1 cellular context compared by ENCODE assay signal in the genomic region with DNA sequence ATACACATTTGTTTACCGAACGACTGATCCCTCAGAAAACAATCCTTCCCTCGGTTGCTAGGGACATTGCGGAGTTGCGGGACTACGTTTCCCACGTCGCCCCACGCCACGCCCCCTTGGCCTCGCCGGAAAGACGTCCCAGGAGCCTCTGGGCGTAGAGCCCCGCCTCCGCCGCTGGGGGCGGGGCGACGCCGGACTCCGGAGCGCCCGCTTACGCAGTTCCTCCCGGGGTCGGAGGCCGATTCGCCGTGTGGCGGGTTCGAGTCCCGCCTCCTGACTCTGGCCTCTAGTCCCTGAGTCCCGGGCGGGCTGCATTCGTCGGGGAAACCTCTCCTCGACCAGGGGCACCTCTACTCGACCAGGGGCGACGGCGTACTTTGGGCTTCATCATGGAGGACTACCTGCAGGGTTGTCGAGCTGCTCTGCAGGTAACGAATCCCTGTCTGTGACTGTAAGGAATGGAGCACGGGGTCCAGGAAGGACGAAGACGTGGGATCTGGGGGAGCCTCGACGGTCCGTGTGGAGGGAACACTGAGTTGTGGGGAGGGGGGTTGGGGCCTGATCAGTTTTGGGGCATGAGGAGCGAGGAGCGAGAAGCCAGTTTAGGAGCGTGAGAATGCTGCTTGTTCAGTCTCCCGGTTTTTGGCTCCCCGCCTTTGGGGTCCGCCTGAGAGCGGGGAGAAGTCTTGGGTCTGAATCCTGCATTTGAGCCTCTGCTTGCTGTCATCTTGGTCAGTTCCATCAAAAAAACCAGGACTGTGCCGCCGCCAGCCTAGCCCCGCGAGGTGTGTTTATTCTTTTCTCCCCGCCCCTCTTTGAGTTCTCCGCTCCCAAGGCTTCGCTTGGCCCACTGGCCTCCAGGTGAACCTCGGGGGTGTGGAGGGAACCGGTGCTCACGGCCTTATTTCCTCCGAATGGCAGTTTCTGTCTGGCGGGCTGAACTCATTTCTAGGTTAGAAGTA.
TF ChIP-seq lines count a peak whose summit lies in the region.

A gene with protein sequence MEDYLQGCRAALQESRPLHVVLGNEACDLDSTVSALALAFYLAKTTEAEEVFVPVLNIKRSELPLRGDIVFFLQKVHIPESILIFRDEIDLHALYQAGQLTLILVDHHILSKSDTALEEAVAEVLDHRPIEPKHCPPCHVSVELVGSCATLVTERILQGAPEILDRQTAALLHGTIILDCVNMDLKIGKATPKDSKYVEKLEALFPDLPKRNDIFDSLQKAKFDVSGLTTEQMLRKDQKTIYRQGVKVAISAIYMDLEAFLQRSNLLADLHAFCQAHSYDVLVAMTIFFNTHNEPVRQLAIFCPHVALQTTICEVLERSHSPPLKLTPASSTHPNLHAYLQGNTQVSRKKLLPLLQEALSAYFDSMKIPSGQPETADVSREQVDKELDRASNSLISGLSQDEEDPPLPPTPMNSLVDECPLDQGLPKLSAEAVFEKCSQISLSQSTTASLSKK (plus strand): TSS at position 206 of the 962 bp plus-strand sequence. CDS start 184 bp downstream, at position 390.

TF ChIP-seq in HepG2, 621 proteins besides CTCF, POLR2A, EP300 and RAD21 (continued from another document and continues in another):
- TF ChIP-seq, protein P1, sequence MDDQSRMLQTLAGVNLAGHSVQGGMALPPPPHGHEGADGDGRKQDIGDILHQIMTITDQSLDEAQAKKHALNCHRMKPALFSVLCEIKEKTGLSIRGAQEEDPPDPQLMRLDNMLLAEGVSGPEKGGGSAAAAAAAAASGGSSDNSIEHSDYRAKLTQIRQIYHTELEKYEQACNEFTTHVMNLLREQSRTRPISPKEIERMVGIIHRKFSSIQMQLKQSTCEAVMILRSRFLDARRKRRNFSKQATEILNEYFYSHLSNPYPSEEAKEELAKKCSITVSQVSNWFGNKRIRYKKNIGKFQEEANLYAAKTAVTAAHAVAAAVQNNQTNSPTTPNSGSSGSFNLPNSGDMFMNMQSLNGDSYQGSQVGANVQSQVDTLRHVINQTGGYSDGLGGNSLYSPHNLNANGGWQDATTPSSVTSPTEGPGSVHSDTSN (CRISPR knock-in tag; IDR thresholded peaks at IDR 0.05; ENCODE audit: borderline replicate concordance), result no peak
- no peak for TF ChIP-seq DNMT3B (CRISPR knock-in tag; conservative IDR thresholded peaks at IDR 0.05)
- peak; percentile 82; the same call in 1 of the 2 replicates for TF ChIP-seq CHD4 (IDR thresholded peaks at IDR 0.05; ENCODE audit: borderline replicate concordance, low read length)
- TF ChIP-seq, protein P2, sequence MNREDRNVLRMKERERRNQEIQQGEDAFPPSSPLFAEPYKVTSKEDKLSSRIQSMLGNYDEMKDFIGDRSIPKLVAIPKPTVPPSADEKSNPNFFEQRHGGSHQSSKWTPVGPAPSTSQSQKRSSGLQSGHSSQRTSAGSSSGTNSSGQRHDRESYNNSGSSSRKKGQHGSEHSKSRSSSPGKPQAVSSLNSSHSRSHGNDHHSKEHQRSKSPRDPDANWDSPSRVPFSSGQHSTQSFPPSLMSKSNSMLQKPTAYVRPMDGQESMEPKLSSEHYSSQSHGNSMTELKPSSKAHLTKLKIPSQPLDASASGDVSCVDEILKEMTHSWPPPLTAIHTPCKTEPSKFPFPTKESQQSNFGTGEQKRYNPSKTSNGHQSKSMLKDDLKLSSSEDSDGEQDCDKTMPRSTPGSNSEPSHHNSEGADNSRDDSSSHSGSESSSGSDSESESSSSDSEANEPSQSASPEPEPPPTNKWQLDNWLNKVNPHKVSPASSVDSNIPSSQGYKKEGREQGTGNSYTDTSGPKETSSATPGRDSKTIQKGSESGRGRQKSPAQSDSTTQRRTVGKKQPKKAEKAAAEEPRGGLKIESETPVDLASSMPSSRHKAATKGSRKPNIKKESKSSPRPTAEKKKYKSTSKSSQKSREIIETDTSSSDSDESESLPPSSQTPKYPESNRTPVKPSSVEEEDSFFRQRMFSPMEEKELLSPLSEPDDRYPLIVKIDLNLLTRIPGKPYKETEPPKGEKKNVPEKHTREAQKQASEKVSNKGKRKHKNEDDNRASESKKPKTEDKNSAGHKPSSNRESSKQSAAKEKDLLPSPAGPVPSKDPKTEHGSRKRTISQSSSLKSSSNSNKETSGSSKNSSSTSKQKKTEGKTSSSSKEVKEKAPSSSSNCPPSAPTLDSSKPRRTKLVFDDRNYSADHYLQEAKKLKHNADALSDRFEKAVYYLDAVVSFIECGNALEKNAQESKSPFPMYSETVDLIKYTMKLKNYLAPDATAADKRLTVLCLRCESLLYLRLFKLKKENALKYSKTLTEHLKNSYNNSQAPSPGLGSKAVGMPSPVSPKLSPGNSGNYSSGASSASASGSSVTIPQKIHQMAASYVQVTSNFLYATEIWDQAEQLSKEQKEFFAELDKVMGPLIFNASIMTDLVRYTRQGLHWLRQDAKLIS (CRISPR knock-in tag; IDR thresholded peaks at IDR 0.05), result no peak
- TF ChIP-seq NFE2L2 (IDR thresholded peaks at IDR 0.05; ENCODE audit: low read length), result no peak
- TF ChIP-seq PRMT3 (CRISPR knock-in tag; IDR thresholded peaks at IDR 0.05; ENCODE audit: borderline replicate concordance, low read depth), result no peak
- no peak for TF ChIP-seq ZFAT (CRISPR knock-in tag; conservative IDR thresholded peaks at IDR 0.05)
- no peak for TF ChIP-seq NFIC (IDR thresholded peaks at IDR 0.05; ENCODE audit: low read length)
- TF ChIP-seq ZNF879 (CRISPR knock-in tag; IDR thresholded peaks at IDR 0.05), result no peak; the same call in 1 of the 2 replicates
- 0 out of 2 replicates have a peak, but pooled peaks have one; percentile 42 for TF ChIP-seq NPAS2 (CRISPR knock-in tag; IDR thresholded peaks at IDR 0.05; ENCODE audit: borderline replicate concordance)
- TF ChIP-seq, protein P3, sequence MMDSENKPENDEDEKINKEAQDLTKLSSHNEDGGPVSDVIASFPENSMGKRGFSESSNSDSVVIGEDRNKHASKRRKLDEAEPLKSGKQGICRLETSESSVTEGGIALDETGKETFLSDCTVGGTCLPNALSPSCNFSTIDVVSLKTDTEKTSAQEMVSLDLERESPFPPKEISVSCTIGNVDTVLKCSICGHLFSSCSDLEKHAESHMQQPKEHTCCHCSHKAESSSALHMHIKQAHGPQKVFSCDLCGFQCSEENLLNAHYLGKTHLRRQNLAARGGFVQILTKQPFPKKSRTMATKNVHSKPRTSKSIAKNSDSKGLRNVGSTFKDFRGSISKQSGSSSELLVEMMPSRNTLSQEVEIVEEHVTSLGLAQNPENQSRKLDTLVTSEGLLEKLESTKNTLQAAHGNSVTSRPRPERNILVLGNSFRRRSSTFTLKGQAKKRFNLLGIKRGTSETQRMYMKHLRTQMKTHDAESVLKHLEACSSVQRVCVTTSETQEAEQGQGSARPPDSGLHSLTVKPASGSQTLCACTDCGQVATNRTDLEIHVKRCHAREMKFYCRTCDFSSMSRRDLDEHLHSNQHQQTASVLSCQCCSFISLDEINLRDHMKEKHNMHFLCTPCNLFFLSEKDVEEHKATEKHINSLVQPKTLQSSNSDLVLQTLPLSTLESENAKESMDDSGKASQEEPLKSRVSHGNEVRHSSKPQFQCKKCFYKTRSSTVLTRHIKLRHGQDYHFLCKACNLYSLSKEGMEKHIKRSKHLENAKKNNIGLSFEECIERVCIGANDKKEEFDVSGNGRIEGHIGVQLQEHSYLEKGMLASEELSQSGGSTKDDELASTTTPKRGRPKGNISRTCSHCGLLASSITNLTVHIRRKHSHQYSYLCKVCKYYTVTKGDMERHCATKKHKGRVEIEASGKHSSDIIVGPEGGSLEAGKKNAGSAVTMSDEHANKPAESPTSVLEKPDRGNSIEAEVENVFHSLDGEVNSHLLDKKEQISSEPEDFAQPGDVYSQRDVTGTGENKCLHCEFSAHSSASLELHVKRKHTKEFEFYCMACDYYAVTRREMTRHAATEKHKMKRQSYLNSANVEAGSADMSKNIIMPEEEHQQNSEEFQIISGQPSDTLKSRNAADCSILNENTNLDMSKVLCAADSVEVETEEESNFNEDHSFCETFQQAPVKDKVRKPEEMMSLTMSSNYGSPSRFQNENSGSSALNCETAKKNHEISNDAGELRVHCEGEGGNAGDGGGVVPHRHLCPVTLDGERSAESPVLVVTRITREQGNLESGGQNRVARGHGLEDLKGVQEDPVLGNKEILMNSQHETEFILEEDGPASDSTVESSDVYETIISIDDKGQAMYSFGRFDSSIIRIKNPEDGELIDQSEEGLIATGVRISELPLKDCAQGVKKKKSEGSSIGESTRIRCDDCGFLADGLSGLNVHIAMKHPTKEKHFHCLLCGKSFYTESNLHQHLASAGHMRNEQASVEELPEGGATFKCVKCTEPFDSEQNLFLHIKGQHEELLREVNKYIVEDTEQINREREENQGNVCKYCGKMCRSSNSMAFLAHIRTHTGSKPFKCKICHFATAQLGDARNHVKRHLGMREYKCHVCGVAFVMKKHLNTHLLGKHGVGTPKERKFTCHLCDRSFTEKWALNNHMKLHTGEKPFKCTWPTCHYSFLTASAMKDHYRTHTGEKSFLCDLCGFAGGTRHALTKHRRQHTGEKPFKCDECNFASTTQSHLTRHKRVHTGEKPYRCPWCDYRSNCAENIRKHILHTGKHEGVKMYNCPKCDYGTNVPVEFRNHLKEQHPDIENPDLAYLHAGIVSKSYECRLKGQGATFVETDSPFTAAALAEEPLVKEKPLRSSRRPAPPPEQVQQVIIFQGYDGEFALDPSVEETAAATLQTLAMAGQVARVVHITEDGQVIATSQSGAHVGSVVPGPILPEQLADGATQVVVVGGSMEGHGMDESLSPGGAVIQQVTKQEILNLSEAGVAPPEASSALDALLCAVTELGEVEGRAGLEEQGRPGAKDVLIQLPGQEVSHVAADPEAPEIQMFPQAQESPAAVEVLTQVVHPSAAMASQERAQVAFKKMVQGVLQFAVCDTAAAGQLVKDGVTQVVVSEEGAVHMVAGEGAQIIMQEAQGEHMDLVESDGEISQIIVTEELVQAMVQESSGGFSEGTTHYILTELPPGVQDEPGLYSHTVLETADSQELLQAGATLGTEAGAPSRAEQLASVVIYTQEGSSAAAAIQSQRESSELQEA (CRISPR knock-in tag; IDR thresholded peaks at IDR 0.05; ENCODE audit: not compliant biosample characterization), result peak; percentile 56
- 0 out of 2 replicates have a peak, but pooled peaks have one; percentile 53 for TF ChIP-seq ZC3H13 (CRISPR knock-in tag; IDR thresholded peaks at IDR 0.05)
- TF ChIP-seq SOX6 (IDR thresholded peaks at IDR 0.05), result no peak
- peak; percentile 69; the same call in 1 of the 2 replicates for TF ChIP-seq SOX6 (CRISPR knock-in tag; IDR thresholded peaks at IDR 0.05)
- TF ChIP-seq, protein P4, sequence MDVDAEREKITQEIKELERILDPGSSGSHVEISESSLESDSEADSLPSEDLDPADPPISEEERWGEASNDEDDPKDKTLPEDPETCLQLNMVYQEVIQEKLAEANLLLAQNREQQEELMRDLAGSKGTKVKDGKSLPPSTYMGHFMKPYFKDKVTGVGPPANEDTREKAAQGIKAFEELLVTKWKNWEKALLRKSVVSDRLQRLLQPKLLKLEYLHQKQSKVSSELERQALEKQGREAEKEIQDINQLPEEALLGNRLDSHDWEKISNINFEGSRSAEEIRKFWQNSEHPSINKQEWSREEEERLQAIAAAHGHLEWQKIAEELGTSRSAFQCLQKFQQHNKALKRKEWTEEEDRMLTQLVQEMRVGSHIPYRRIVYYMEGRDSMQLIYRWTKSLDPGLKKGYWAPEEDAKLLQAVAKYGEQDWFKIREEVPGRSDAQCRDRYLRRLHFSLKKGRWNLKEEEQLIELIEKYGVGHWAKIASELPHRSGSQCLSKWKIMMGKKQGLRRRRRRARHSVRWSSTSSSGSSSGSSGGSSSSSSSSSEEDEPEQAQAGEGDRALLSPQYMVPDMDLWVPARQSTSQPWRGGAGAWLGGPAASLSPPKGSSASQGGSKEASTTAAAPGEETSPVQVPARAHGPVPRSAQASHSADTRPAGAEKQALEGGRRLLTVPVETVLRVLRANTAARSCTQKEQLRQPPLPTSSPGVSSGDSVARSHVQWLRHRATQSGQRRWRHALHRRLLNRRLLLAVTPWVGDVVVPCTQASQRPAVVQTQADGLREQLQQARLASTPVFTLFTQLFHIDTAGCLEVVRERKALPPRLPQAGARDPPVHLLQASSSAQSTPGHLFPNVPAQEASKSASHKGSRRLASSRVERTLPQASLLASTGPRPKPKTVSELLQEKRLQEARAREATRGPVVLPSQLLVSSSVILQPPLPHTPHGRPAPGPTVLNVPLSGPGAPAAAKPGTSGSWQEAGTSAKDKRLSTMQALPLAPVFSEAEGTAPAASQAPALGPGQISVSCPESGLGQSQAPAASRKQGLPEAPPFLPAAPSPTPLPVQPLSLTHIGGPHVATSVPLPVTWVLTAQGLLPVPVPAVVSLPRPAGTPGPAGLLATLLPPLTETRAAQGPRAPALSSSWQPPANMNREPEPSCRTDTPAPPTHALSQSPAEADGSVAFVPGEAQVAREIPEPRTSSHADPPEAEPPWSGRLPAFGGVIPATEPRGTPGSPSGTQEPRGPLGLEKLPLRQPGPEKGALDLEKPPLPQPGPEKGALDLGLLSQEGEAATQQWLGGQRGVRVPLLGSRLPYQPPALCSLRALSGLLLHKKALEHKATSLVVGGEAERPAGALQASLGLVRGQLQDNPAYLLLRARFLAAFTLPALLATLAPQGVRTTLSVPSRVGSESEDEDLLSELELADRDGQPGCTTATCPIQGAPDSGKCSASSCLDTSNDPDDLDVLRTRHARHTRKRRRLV (CRISPR knock-in tag; IDR thresholded peaks at IDR 0.05), result no peak
- peak; percentile 75 for TF ChIP-seq ZMYM3 (CRISPR knock-in tag; IDR thresholded peaks at IDR 0.05)
- no peak for TF ChIP-seq MXD4 (CRISPR knock-in tag; IDR thresholded peaks at IDR 0.05)
- peak; percentile 81 for TF ChIP-seq HOXA3 (CRISPR knock-in tag; IDR thresholded peaks at IDR 0.05)
- TF ChIP-seq, protein P5, sequence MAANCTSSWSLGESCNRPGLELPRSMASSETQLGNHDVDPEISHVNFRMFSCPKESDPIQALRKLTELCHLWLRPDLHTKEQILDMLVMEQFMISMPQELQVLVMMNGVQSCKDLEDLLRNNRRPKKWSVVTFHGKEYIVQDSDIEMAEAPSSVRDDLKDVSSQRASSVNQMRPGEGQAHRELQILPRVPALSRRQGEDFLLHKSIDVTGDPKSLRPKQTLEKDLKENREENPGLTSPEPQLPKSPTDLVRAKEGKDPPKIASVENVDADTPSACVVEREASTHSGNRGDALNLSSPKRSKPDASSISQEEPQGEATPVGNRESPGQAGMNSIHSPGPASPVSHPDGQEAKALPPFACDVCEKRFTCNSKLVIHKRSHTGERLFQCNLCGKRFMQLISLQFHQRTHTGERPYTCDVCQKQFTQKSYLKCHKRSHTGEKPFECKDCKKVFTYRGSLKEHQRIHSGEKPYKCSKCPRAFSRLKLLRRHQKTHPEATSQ (CRISPR knock-in tag; IDR thresholded peaks at IDR 0.05; ENCODE audit: borderline replicate concordance), result no peak
- TF ChIP-seq ZIK1 (CRISPR knock-in tag; IDR thresholded peaks at IDR 0.05; ENCODE audit: borderline replicate concordance, low read depth), result no peak
- no peak for TF ChIP-seq HIVEP1 (CRISPR knock-in tag; IDR thresholded peaks at IDR 0.05)
- peak; percentile 91; the same call in 1 of the 2 replicates for TF ChIP-seq ZNF225 (CRISPR knock-in tag; IDR thresholded peaks at IDR 0.05)
- TF ChIP-seq KAT7 (CRISPR knock-in tag; IDR thresholded peaks at IDR 0.05; ENCODE audit: borderline replicate concordance), result no peak; the same call in 1 of the 2 replicates
- no peak for TF ChIP-seq ZNF530 (CRISPR knock-in tag; IDR thresholded peaks at IDR 0.05; ENCODE audit: low read depth)
- peak; percentile 27; the same call in 1 of the 2 replicates for TF ChIP-seq ZNF564 (CRISPR knock-in tag; IDR thresholded peaks at IDR 0.05)
- TF ChIP-seq ZNF607 (CRISPR knock-in tag; IDR thresholded peaks at IDR 0.05; ENCODE audit: borderline replicate concordance), result no peak
- no peak for TF ChIP-seq ZNF678 (CRISPR knock-in tag; IDR thresholded peaks at IDR 0.05)
